ENCODE assay signal across 21 cellular contexts in genomic region chr1:22399421-22400091, GRCh38. TPM values are rescaled to one million over a fixed set of nuclear protein-coding genes. Genes with fewer than 3 reads are reported as not detected.
DNase-seq lines count a peak whose midpoint lies in the region; ATAC-seq, FAIRE-seq and TF ChIP-seq lines count a peak whose summit lies in the region.
"Had no signal": no experiment of that assay in that cellular context is flagged by ENCODE, and none has a peak within 500 bp of the region (broad histone marks: within the 10 kb centered on the region; RNA-seq: fewer than 3 reads in every experiment).

No MANE protein-coding gene starts in this region.

- H3K14ac ChIP-seq in H1 (ENCODE audit: insufficient read length): no peak overlapping the region

- H3K9me3 ChIP-seq in BLaER1 treated with 17β-estradiol and CSF1 and Interleukin-3, amounts not matched to agents 10 nM and 100 nM (replicated peaks in 1 of 11): no peaks in the 10 kb centered on the region
- H3K9me3 ChIP-seq in SK-N-MC (ENCODE audit: low read depth, low read length) (no peaks in the 10 kb centered on the region), H1 (ENCODE audit: insufficient read depth in 2 of 2, low read depth in 1 of 2, low read length in 1 of 2) (no peaks in the 10 kb centered on the region)
- H3K9me3 ChIP-seq: A549, BE2C, Caco-2 had no signal

- H3K4me3 ChIP-seq in BLaER1 treated with 17β-estradiol and CSF1 and Interleukin-3, amounts not matched to agents 10 nM and 100 nM: no peak overlapping the region
- H3K4me3 ChIP-seq in SK-N-MC (peak overlapping the region; percentile 44; the same call in 1 of the 2 replicates), H1 (ENCODE audit: extremely low read depth in 1 of 4, insufficient read depth in 2 of 4, low read depth in 3 of 4, low read length in 4 of 4) (no peak overlapping the region), coronary artery (no peak overlapping the region)
- H3K4me3 ChIP-seq: A549 had no signal

- no peak overlapping the region for H4K8ac ChIP-seq in H1 (ENCODE audit: extremely low read depth, insufficient read depth, low read length)

- TF ChIP-seq EP300 in H1 (IDR thresholded peaks at IDR 0.05; ENCODE audit: borderline replicate concordance in 1 of 2, low read depth in 2 of 2, low read length in 2 of 2): no peak

- H3K4me1 Mint-ChIP-seq in activated CD4-positive, alpha-beta T cell treated with anti-CD3 and anti-CD28 coated beads for 36 hours: peaks cover 16% of the 10 kb centered on the region

- H2AFZ ChIP-seq in H1 (ENCODE audit: low read length): no peak overlapping the region

- H3K56ac ChIP-seq in H1 (replicated peaks; ENCODE audit: insufficient read length, low read depth, low read length): no peak overlapping the region

- no peak overlapping the region for H4K5ac ChIP-seq in H1 (ENCODE audit: insufficient read length, low read depth, low read length)

- TF ChIP-seq POLR2A in H1 (IDR thresholded peaks at IDR 0.05; ENCODE audit: control extremely low read depth in 1 of 2, low read depth in 2 of 2, low read length in 2 of 2): no peak

- no peaks in the 10 kb centered on the region for H3K9me3 Mint-ChIP-seq in activated CD4-positive, alpha-beta T cell treated with anti-CD3 and anti-CD28 coated beads for 36 hours (ENCODE audit: low read depth)
- H3K9me3 Mint-ChIP-seq: CD4-positive, alpha-beta memory T cell had no signal

- no peak overlapping the region for H3K27ac ChIP-seq in BLaER1 treated with 17β-estradiol and CSF1 and Interleukin-3, amounts not matched to agents 10 nM and 100 nM
- H3K27ac ChIP-seq in SK-N-MC (peak overlapping the region; percentile 87), H1 (ENCODE audit: low read depth, low read length) (no peak overlapping the region), coronary artery (no peak overlapping the region)
- H3K27ac ChIP-seq: A549 had no signal

- DNase-seq in activated CD4-positive, alpha-beta T cell treated with anti-CD3 and anti-CD28 coated beads for 36 hours: no peak
- DNase-seq in activated CD4-positive, alpha-beta T cell treated with anti-CD3 and anti-CD28 coated beads for 48 hours: no peak
- DNase-seq in SK-N-MC (ENCODE audit: low read depth, low spot score) (no peak), H1 (ENCODE audit: low read depth in 1 of 2, low spot score in 2 of 2) (no peak), coronary artery (ENCODE audit: low spot score) (no peak)
- no peak for DNase-seq in activated T-cell treated with anti-CD3 and anti-CD28 coated beads, Interleukin-2, amount 50 U/mL, for 1 hour
- DNase-seq: 8988T, ACHN, AML-193, BE2C, C1 segment of cervical spinal cord, Caco-2, DMS153, GOT3, H7, HCEC 1CT had no signal

- H3K23me2 ChIP-seq in H1 (ENCODE audit: low read depth, low read length): no peaks in the 10 kb centered on the region; the same call in 1 of the 2 replicates

- no peaks in the 10 kb centered on the region for H3K36me3 ChIP-seq in BLaER1 treated with 17β-estradiol and CSF1 and Interleukin-3, amounts not matched to agents 10 nM and 100 nM
- H3K36me3 ChIP-seq in SK-N-MC (ENCODE audit: insufficient read depth, low read length) (no peaks in the 10 kb centered on the region), H1 (ENCODE audit: control insufficient read depth in 2 of 4, insufficient read depth in 4 of 4, low read length in 3 of 4) (no peaks in the 10 kb centered on the region)
- H3K36me3 ChIP-seq: BE2C had no signal

- no peak overlapping the region for H2BK15ac ChIP-seq in H1 (ENCODE audit: low read length)

- H3K4me3 Mint-ChIP-seq in activated CD4-positive, alpha-beta T cell treated with anti-CD3 and anti-CD28 coated beads for 36 hours: no peak overlapping the region

- H3K4ac ChIP-seq in H1 (replicated peaks; ENCODE audit: insufficient read length, low read depth, low read length): no peak overlapping the region

- FAIRE-seq in H1 (lab: Jason Lieb, UNC): peak; percentile 32
- FAIRE-seq: A549, G401.6, GM12892 had no signal

- peak overlapping the region; percentile 1 to 34 (median 22); a peak in 10 of 22 replicates for H3K4me2 ChIP-seq in BLaER1 treated with 17β-estradiol and CSF1 and Interleukin-3, amounts not matched to agents 10 nM and 100 nM
- H3K4me2 ChIP-seq in H1 (ENCODE audit: insufficient read depth in 1 of 2, low read depth in 2 of 2, low read length in 2 of 2): no peak overlapping the region
- H3K4me2 ChIP-seq: A549 had no signal

- TF ChIP-seq CTCF in H1 (IDR thresholded peaks at IDR 0.05; ENCODE audit: control extremely low read depth in 1 of 3, insufficient read depth in 1 of 3, low read depth in 1 of 3, low read length in 3 of 3) (no peak), coronary artery (IDR thresholded peaks at IDR 0.05) (no peak)

- H3K79me1 ChIP-seq in H1 (ENCODE audit: low read depth, low read length): no peaks in the 10 kb centered on the region

- H3K27me3 ChIP-seq in BLaER1 treated with 17β-estradiol and CSF1 and Interleukin-3, amounts not matched to agents 10 nM and 100 nM: peaks cover 15 to 42% (median 38%) of the 10 kb centered on the region in 11 experiments; a peak in 20 of 22 replicates
- H3K27me3 ChIP-seq in H1 (replicated peaks in 1 of 4; ENCODE audit: control insufficient read depth in 3 of 4, extremely low read depth in 1 of 4, insufficient read depth in 3 of 4, low read length in 3 of 4): peaks cover 0 to 1% (median 0%) of the 10 kb centered on the region in 4 experiments; a peak in 1 of 7 replicates
- H3K27me3 ChIP-seq: BE2C had no signal

- no peak overlapping the region for H2BK120ac ChIP-seq in H1 (replicated peaks; ENCODE audit: low read depth, low read length)

- H2BK5ac ChIP-seq in H1 (ENCODE audit: low read depth, low read length): no peak overlapping the region

- POLR2A ChIA-PET in activated CD4-positive, alpha-beta T cell treated with anti-CD3 and anti-CD28 coated beads for 36 hours (lab: Charles Lee): no interaction called here
- POLR2A ChIA-PET in H1 (lab: Charles Lee; ENCODE audit: partially characterized antibody): no interaction called here

- H3K79me2 ChIP-seq in H1 (ENCODE audit: control insufficient read depth in 1 of 2, insufficient read depth in 2 of 2, low read length in 2 of 2): no peaks in the 10 kb centered on the region

- H2BK20ac ChIP-seq in H1 (ENCODE audit: low read length): no peak overlapping the region

- CTCF ChIA-PET in activated CD4-positive, alpha-beta T cell treated with anti-CD3 and anti-CD28 coated beads for 36 hours (lab: Charles Lee): interaction anchor here (2.0 kb wide), 1 partner anchor 17 kb away, joined by 10 read pairs; no protein-coding TSS in a partner anchor
- CTCF ChIA-PET in H1 (lab: Charles Lee; ENCODE audit: partially characterized antibody): interaction anchor here (0.5 to 2.9 kb wide), 5 partner anchors 10 to 895 kb away, joined by 3 to 10 read pairs (median 4); no protein-coding TSS in a partner anchor

- H3K36me3 Mint-ChIP-seq in activated CD4-positive, alpha-beta T cell treated with anti-CD3 and anti-CD28 coated beads for 36 hours (ENCODE audit: low read depth): no peaks in the 10 kb centered on the region
- H3K36me3 Mint-ChIP-seq: CD4-positive, alpha-beta memory T cell had no signal

- 92% methylated on average over 10 of the region's 10 CpGs; no CpG with 5 or more reads in 1 of the 2 experiments for WGBS in H1 (ENCODE audit: extremely low coverage in 1 of 2, insufficient coverage in 1 of 2, insufficient read length in 1 of 2, insufficient replicate concordance in 2 of 2, low coverage in 1 of 2, low lambda C conversion rate in 2 of 2, missing lambda C conversion rate in 1 of 2), 2 experiments

- H3K27me3 Mint-ChIP-seq in activated CD4-positive, alpha-beta T cell treated with anti-CD3 and anti-CD28 coated beads for 36 hours: peaks cover 62% of the 10 kb centered on the region

- no peak overlapping the region for H3K18ac ChIP-seq in H1 (ENCODE audit: extremely low read depth, low read length)

- H4K20me1 ChIP-seq in BLaER1 treated with 17β-estradiol and CSF1 and Interleukin-3, amounts not matched to agents 10 nM and 100 nM: peaks cover 0 to 27% (median 0%) of the 10 kb centered on the region in 11 experiments; a peak in 3 of 22 replicates
- no peaks in the 10 kb centered on the region for H4K20me1 ChIP-seq in H1 (replicated peaks in 1 of 2; ENCODE audit: control insufficient read depth in 1 of 2, insufficient read depth in 2 of 2, low read length in 2 of 2)

- H3K23ac ChIP-seq in H1 (ENCODE audit: insufficient read length): no peak overlapping the region

- peak; percentile 23 for ATAC-seq in activated CD4-positive, alpha-beta T cell treated with anti-CD3 and anti-CD28 coated beads for 36 hours
- ATAC-seq: A549 had no signal

- H3K9ac ChIP-seq in BLaER1 treated with 17β-estradiol and CSF1 and Interleukin-3, amounts not matched to agents 10 nM and 100 nM: no peak overlapping the region
- H3K9ac ChIP-seq in SK-N-MC (ENCODE audit: insufficient read length) (peak overlapping the region; percentile 48), H1 (replicated peaks in 1 of 4; ENCODE audit: extremely low read depth in 1 of 4, low read depth in 3 of 4, low read length in 3 of 4) (no peak overlapping the region)

- H3K4me1 ChIP-seq in BLaER1 treated with 17β-estradiol and CSF1 and Interleukin-3, amounts not matched to agents 10 nM and 100 nM: peaks cover 4 to 12% (median 8%) of the 10 kb centered on the region in 10 experiments; a peak in 14 of 20 replicates
- peaks cover 0 to 5% (median 0%) of the 10 kb centered on the region in 4 experiments; a peak in 5 of 7 replicates for H3K4me1 ChIP-seq in H1 (replicated peaks in 1 of 4; ENCODE audit: control insufficient read depth in 3 of 4, insufficient read depth in 4 of 4, low read length in 3 of 4)
- H3K4me1 ChIP-seq: A549, BE2C, Caco-2 had no signal

- no peak overlapping the region for H3K27ac Mint-ChIP-seq in activated CD4-positive, alpha-beta T cell treated with anti-CD3 and anti-CD28 coated beads for 36 hours

- H2AK5ac ChIP-seq in H1 (ENCODE audit: low read depth, low read length): no peak overlapping the region

- no peak for TF ChIP-seq RAD21 in H1 (IDR thresholded peaks at IDR 0.05 in 1 of 2, conservative IDR thresholded peaks at IDR 0.05 in 1 of 2; ENCODE audit: low read depth in 2 of 2, low read length in 2 of 2)

- H2BK12ac ChIP-seq in H1 (ENCODE audit: low read depth, low read length): no peak overlapping the region

- no peak overlapping the region for H4K91ac ChIP-seq in H1 (replicated peaks; ENCODE audit: insufficient read length, low read length)

- intact Hi-C loops in activated CD4-positive, alpha-beta T cell treated with anti-CD3 and anti-CD28 coated beads for 36 hours (cut with DNase I, micrococcal nuclease): no loop called here

RNA-seq across cellular contexts. Expression of gene ZBTB40, which starts 52.1 kb away (rescaled TPM):
- 10 to 100 TPM; 12.7 to 13.5 TPM for total RNA-seq in activated CD4-positive, alpha-beta T cell treated with anti-CD3 and anti-CD28 coated beads for 36 hours
- total RNA-seq in H1 (2021; fragmentation: NEBNext Ultra II Directional; extraction: Animal tissue kit (Norgen Biotek cat#: 25700)): 16.6 and 19.3 TPM in 2 replicates
- polyA plus RNA-seq in H1 (2011; rRNA removed): 3.1 and 5.1 TPM in 2 replicates
- 4.9 TPM for polyA plus RNA-seq in H1 (2011; cell fraction: cytosol; rRNA removed)
- polyA plus RNA-seq in H1 (2011; cell fraction: nucleus; rRNA removed): 20.2 TPM
- 5.6 to 12.9 TPM (median 9.5 TPM) in 4 replicates for polyA plus RNA-seq in H1 (2012, experiment 1 of 2)
- polyA plus RNA-seq in H1 (2012, experiment 2 of 2): 1.8 TPM
- polyA plus RNA-seq in H1 (2013, experiment 1 of 2): 7.7 TPM
- 6.6 TPM for polyA plus RNA-seq in H1 (2013, experiment 2 of 2)
- 12.5 and 17.9 TPM in 2 replicates for polyA minus RNA-seq in H1 (2011; rRNA and poly(A)+ RNA removed)
- polyA minus RNA-seq in H1 (2011; cell fraction: cytosol; rRNA and poly(A)+ RNA removed): 7.0 TPM
- 11.8 TPM for polyA minus RNA-seq in H1 (2011; cell fraction: nucleus; rRNA and poly(A)+ RNA removed)

Comparison
In these comparisons a context has a peak if more than half of its experiments do, and no peak if none do; other contexts are left out.
1. H3K4me2 ChIP-seq: peak in BLaER1 treated with 17β-estradiol and CSF1 and Interleukin-3, amounts not matched to agents 10 nM and 100 nM (11 of 11); none in H1 (0 of 2).